8 cellular contexts compared by ENCODE assay signal in genomic region chr1:77683836-77684148, GRCh38. TPM values are rescaled to one million over a fixed set of nuclear protein-coding genes. Genes with fewer than 3 reads are reported as not detected.
DNase-seq lines count a peak whose midpoint lies in the region; ATAC-seq and TF ChIP-seq lines count a peak whose summit lies in the region.

No MANE protein-coding gene starts in this region.

- H4K8ac ChIP-seq in trophoblast cell (ENCODE audit: low read depth, low read length) = peak overlapping the region; percentile 84

- peaks cover 8% of the 10 kb centered on the region for H3F3A ChIP-seq in DOHH2 (ENCODE audit: control insufficient read depth, insufficient read depth)
- no peaks in the 10 kb centered on the region for H3F3A ChIP-seq in OCI-LY1 (ENCODE audit: insufficient read depth, low read length)

- H3K27ac ChIP-seq in DOHH2 (ENCODE audit: low read depth, low read length) (peak overlapping the region; percentile 86), OCI-LY1 (ENCODE audit: low read depth, low read length, poor library complexity, severe bottlenecking) (peak overlapping the region; percentile 80), trophoblast cell (ENCODE audit: low read depth, low read length) (peak overlapping the region; percentile 100)

- no peaks in the 10 kb centered on the region for H3K27me3 ChIP-seq in DOHH2 (ENCODE audit: control insufficient read depth, low read length)
- H3K27me3 ChIP-seq in OCI-LY1 (ENCODE audit: insufficient read depth, low read length) = no peaks in the 10 kb centered on the region
- H3K27me3 ChIP-seq in trophoblast cell (ENCODE audit: insufficient read depth, low read length) = no peaks in the 10 kb centered on the region

- H3K23ac ChIP-seq in trophoblast cell (ENCODE audit: low read length) = no peak overlapping the region

- H3K79me2 ChIP-seq in DOHH2 (ENCODE audit: control insufficient read depth, low read length) (peaks cover 52% of the 10 kb centered on the region), OCI-LY1 (ENCODE audit: insufficient read depth, low read length) (peaks cover 35% of the 10 kb centered on the region), trophoblast cell (ENCODE audit: control insufficient read depth, insufficient read depth, low read length, poor library complexity) (peaks cover 14% of the 10 kb centered on the region)

- TF ChIP-seq CTCF in DOHH2 (IDR thresholded peaks at IDR 0.05; ENCODE audit: low read depth, low read length, poor library complexity, severe bottlenecking) = no peak
- TF ChIP-seq CTCF in OCI-LY1 (IDR thresholded peaks at IDR 0.05; ENCODE audit: low read length) = no peak
- TF ChIP-seq CTCF in epithelial cell of proximal tubule (conservative IDR thresholded peaks at IDR 0.05; ENCODE audit: low read depth, low read length) = no peak

- H3K4me1 ChIP-seq in DOHH2 (ENCODE audit: control insufficient read depth, low read length) (peaks cover 46% of the 10 kb centered on the region), OCI-LY1 (ENCODE audit: insufficient read depth, low read length, severe bottlenecking) (peaks cover 41% of the 10 kb centered on the region), trophoblast cell (ENCODE audit: control insufficient read depth in 1 of 2, insufficient read depth in 2 of 2, low read length in 2 of 2) (no peaks in the 10 kb centered on the region)

- peak overlapping the region; percentile 23 for H4K91ac ChIP-seq in trophoblast cell (ENCODE audit: low read depth, low read length)

- H4K20me1 ChIP-seq in DOHH2 (ENCODE audit: control insufficient read depth, insufficient read depth, low read depth, low read length) (peaks cover 5% of the 10 kb centered on the region; the same call in 1 of the 2 replicates), OCI-LY1 (ENCODE audit: insufficient read depth, low read length) (no peaks in the 10 kb centered on the region)

- H3K4me2 ChIP-seq in DOHH2 (ENCODE audit: low read length) (peak overlapping the region; percentile 90), OCI-LY1 (ENCODE audit: low read length) (peak overlapping the region; percentile 95), trophoblast cell (ENCODE audit: low read length) (peak overlapping the region; percentile 70)

- peak overlapping the region; percentile 85 for H3K4me3 ChIP-seq in DOHH2 (ENCODE audit: low read length)
- H3K4me3 ChIP-seq in OCI-LY1 (ENCODE audit: low read depth, low read length, poor library complexity, severe bottlenecking) = peak overlapping the region; percentile 80
- H3K4me3 ChIP-seq in epithelial cell of proximal tubule (ENCODE audit: low read depth, low read length) = peak overlapping the region; percentile 73
- peak overlapping the region; percentile 73 for H3K4me3 ChIP-seq in trophoblast cell (ENCODE audit: low read depth, low read length)

- no peaks in the 10 kb centered on the region for H3K9me2 ChIP-seq in DOHH2 (replicated peaks; ENCODE audit: control insufficient read depth, low read length)
- no peaks in the 10 kb centered on the region for H3K9me2 ChIP-seq in OCI-LY1 (ENCODE audit: low read depth, low read length)

- H3K18ac ChIP-seq in trophoblast cell (ENCODE audit: low read length) = peak overlapping the region; percentile 34

- WGBS in trophoblast cell (ENCODE audit: extremely low coverage, insufficient coverage, insufficient read length) = no CpG with 5 or more reads among the region's 9 CpGs

- peak overlapping the region; percentile 1 for H2BK12ac ChIP-seq in trophoblast cell (ENCODE audit: low read length)

- no peak overlapping the region for H2AK5ac ChIP-seq in trophoblast cell (ENCODE audit: low read length)

- DNase-seq in epithelial cell of proximal tubule (ENCODE audit: low read depth) = no peak
- DNase-seq in trophoblast cell = no peak
- no peak for DNase-seq in NOMO-1 (lab: John Stamatoyannopoulos, UW; ENCODE audit: unreplicated experiment in 2 of 2)
- DNase-seq in iPS-NIHi11 (ENCODE audit: low spot score) = no peak

- peaks cover 17% of the 10 kb centered on the region for H3K79me1 ChIP-seq in trophoblast cell (ENCODE audit: low read length)

- peak overlapping the region; percentile 86 for H3K9ac ChIP-seq in OCI-LY1 (ENCODE audit: low read length)
- H3K9ac ChIP-seq in trophoblast cell (ENCODE audit: low read length) = peak overlapping the region; percentile 78

- H3K4ac ChIP-seq in trophoblast cell (ENCODE audit: low read depth, low read length) = no peak overlapping the region

- H2BK120ac ChIP-seq in trophoblast cell (ENCODE audit: insufficient read depth, low read length, poor library complexity) = peak overlapping the region; percentile 15

- H3K36me3 ChIP-seq in DOHH2 (ENCODE audit: control insufficient read depth, low read length) (peaks cover 20% of the 10 kb centered on the region), OCI-LY1 (ENCODE audit: insufficient read depth, low read length) (no peaks in the 10 kb centered on the region), trophoblast cell (ENCODE audit: control insufficient read depth in 1 of 2, insufficient read depth in 2 of 2, low read length in 2 of 2) (no peaks in the 10 kb centered on the region)

- no peaks in the 10 kb centered on the region for H3K9me3 ChIP-seq in DOHH2 (ENCODE audit: control insufficient read depth, insufficient read depth, low read length)
- no peaks in the 10 kb centered on the region for H3K9me3 ChIP-seq in OCI-LY1 (ENCODE audit: low read length)
- H3K9me3 ChIP-seq in trophoblast cell (ENCODE audit: insufficient read depth, low read depth, low read length) = no peaks in the 10 kb centered on the region

- peak overlapping the region; percentile 65 for H3K14ac ChIP-seq in trophoblast cell (ENCODE audit: low read length)

- no peak for ATAC-seq in GM19467 (IDR thresholded peaks at IDR 0.05; ENCODE audit: unreplicated experiment)
- ATAC-seq in GM18909 (IDR thresholded peaks at IDR 0.05; ENCODE audit: poor library complexity, unreplicated experiment) = no peak

- H2BK5ac ChIP-seq in trophoblast cell (ENCODE audit: low read depth, low read length, poor library complexity) = peak overlapping the region; percentile 28

- H4K12ac ChIP-seq in trophoblast cell (ENCODE audit: low read depth, low read length) = peak overlapping the region; percentile 60

- H2AFZ ChIP-seq in OCI-LY1 (ENCODE audit: low read length) (peak overlapping the region; percentile 52; the same call in 1 of the 2 replicates), trophoblast cell (ENCODE audit: insufficient read depth, low read length, poor library complexity) (peak overlapping the region; percentile 21)

RNA-seq across cellular contexts. Expression of gene ZZZ3, which starts 1.3 kb away (rescaled TPM):
- 32.1 and 43.3 TPM in 2 replicates for total RNA-seq in epithelial cell of proximal tubule
- polyA plus RNA-seq in trophoblast cell (2013) = 18.2 and 20.1 TPM in 2 replicates
